Comparison of ENCODE assay signal across 17 cellular contexts in genomic region chrX:40079572-40079971, GRCh38. TPM values are rescaled to one million over a fixed set of nuclear protein-coding genes. Genes with fewer than 3 reads are reported as not detected.
DNase-seq lines count a peak whose midpoint lies in the region; ATAC-seq and TF ChIP-seq lines count a peak whose summit lies in the region.
"Had no signal": no experiment of that assay in that cellular context is flagged by ENCODE, and none has a peak within 500 bp of the region (broad histone marks: within the 10 kb centered on the region; RNA-seq: fewer than 3 reads in every experiment).

No MANE protein-coding gene starts in this region.

- no peaks in the 10 kb centered on the region for H3K36me3 ChIP-seq in CD4-positive, alpha-beta memory T cell (ENCODE audit: insufficient read depth, low read length)
- peaks cover 52% of the 10 kb centered on the region for H3K36me3 ChIP-seq in WERI-Rb-1
- no peaks in the 10 kb centered on the region for H3K36me3 ChIP-seq in mammary epithelial cell (ENCODE audit: insufficient read depth, low read length)

- H3K9me3 ChIP-seq in CD4-positive, alpha-beta memory T cell (ENCODE audit: control insufficient read depth in 1 of 2, low read length in 2 of 2) = no peaks in the 10 kb centered on the region
- H3K9me3 ChIP-seq in WERI-Rb-1 (ENCODE audit: severe bottlenecking) (no peaks in the 10 kb centered on the region), mammary epithelial cell (replicated peaks; ENCODE audit: insufficient read depth, low read length) (no peaks in the 10 kb centered on the region)
- H3K9me3 ChIP-seq: Caco-2, SJSA1 had no signal

- no peaks in the 10 kb centered on the region for H3K79me2 ChIP-seq in mammary epithelial cell (ENCODE audit: insufficient read depth, low read length)

- ATAC-seq in stimulated activated naive B cell treated with anti-CD40 and anti-IgM and Interleukin-4, amounts not matched to agents 10 μg/mL and 1 μg/mL and 100 μg/mL, for 72 hours (replicated peaks) = no peak

- H3K4me3 ChIP-seq in CD4-positive, alpha-beta memory T cell (ENCODE audit: low read length in 2 of 2) = no peak overlapping the region
- H3K4me3 ChIP-seq in WERI-Rb-1 (ENCODE audit: low read depth, low read length) = no peak overlapping the region
- no peak overlapping the region for H3K4me3 ChIP-seq in fibroblast of villous mesenchyme (ENCODE audit: low read depth, low read length)
- H3K4me3 ChIP-seq in mammary epithelial cell (replicated peaks in 1 of 3; ENCODE audit: insufficient read depth in 1 of 3, low read depth in 2 of 3, low read length in 3 of 3) = no peak overlapping the region
- H3K4me3 ChIP-seq: SJSA1 had no signal

- peaks cover 26% of the 10 kb centered on the region for H3K4me1 ChIP-seq in CD4-positive, alpha-beta memory T cell (ENCODE audit: insufficient read depth, low read length)
- peaks cover 4% of the 10 kb centered on the region for H3K4me1 ChIP-seq in mammary epithelial cell (ENCODE audit: insufficient read depth, low read length)
- H3K4me1 ChIP-seq: Caco-2, SJSA1 had no signal

- no peak overlapping the region for H3K4me3 Mint-ChIP-seq in CD4-positive, alpha-beta memory T cell
- H3K4me3 Mint-ChIP-seq in stimulated activated naive B cell treated with anti-CD40 and anti-IgM and Interleukin-4, amounts not matched to agents 10 μg/mL and 1 μg/mL and 100 μg/mL, for 72 hours = no peak overlapping the region
- no peak overlapping the region for H3K4me3 Mint-ChIP-seq in osteocyte (ENCODE audit: unreplicated experiment)

- no peak overlapping the region for H3K4me2 ChIP-seq in mammary epithelial cell (ENCODE audit: insufficient read depth, low read depth, low read length)

- no peak overlapping the region for H3K9ac ChIP-seq in mammary epithelial cell (ENCODE audit: insufficient read depth, low read length)

- dilution Hi-C loops in mammary epithelial cell (cut with HindIII; ENCODE audit: low sequenced_read_pairs) = no loop called here

- POLR2A ChIA-PET in CD4-positive, alpha-beta memory T cell (lab: Charles Lee; ENCODE audit: partially characterized antibody) = no interaction called here

- in situ Hi-C loops in mammary epithelial cell (cut with MboI; ENCODE audit: low sequenced_read_pairs in 2 of 2) = no loop called here

- WGBS in mammary epithelial cell (ENCODE audit: low coverage, missing lambda C conversion rate) = 92% methylated on average over 9 of the region's 9 CpGs

- no TSS peak for BruUV-seq in mammary epithelial cell (replicated peaks; lab: Mats Ljungman, UMichigan)

- no peaks in the 10 kb centered on the region for H3K27me3 ChIP-seq in CD4-positive, alpha-beta memory T cell (ENCODE audit: insufficient read depth, low read length)
- H3K27me3 ChIP-seq in WERI-Rb-1 (ENCODE audit: insufficient read depth, low read depth, severe bottlenecking) = peaks cover 80% of the 10 kb centered on the region
- peaks cover 3% of the 10 kb centered on the region for H3K27me3 ChIP-seq in mammary epithelial cell (ENCODE audit: insufficient read depth, low read length)
- H3K27me3 ChIP-seq: SJSA1 had no signal

- 0 out of 2 replicates have a peak, but pooled peaks have one; percentile 23 for TF ChIP-seq CTCF in WERI-Rb-1 (IDR thresholded peaks at IDR 0.05; ENCODE audit: low read depth, low read length)
- TF ChIP-seq CTCF in fibroblast of villous mesenchyme (IDR thresholded peaks at IDR 0.05; ENCODE audit: insufficient read depth, low read depth, low read length) = peak; percentile 2
- no peak for TF ChIP-seq CTCF in osteocyte (IDR thresholded peaks at IDR 0.05)
- no peak for TF ChIP-seq CTCF in mammary epithelial cell (conservative IDR thresholded peaks at IDR 0.05 in 1 of 2, IDR thresholded peaks at IDR 0.05 in 1 of 2; ENCODE audit: extremely low read depth in 1 of 2, insufficient read depth in 1 of 2, low read depth in 1 of 2, low read length in 2 of 2)

- peaks cover 17 to 47% (median 32%) of the 10 kb centered on the region in 4 donors for H3K4me1 Mint-ChIP-seq in CD4-positive, alpha-beta memory T cell
- peaks cover 25 to 50% of the 10 kb centered on the region in 2 donors for H3K4me1 Mint-ChIP-seq in stimulated activated naive B cell treated with anti-CD40 and anti-IgM and Interleukin-4, amounts not matched to agents 10 μg/mL and 1 μg/mL and 100 μg/mL, for 72 hours
- H3K4me1 Mint-ChIP-seq in osteocyte (ENCODE audit: unreplicated experiment) = peaks cover 33% of the 10 kb centered on the region

- peak overlapping the region in 4 of 7 donors; percentile 50 to 78 (median 58) for H3K27ac Mint-ChIP-seq in CD4-positive, alpha-beta memory T cell
- H3K27ac Mint-ChIP-seq in stimulated activated naive B cell treated with anti-CD40 and anti-IgM and Interleukin-4, amounts not matched to agents 10 μg/mL and 1 μg/mL and 100 μg/mL, for 72 hours = peak overlapping the region; percentile 20
- H3K27ac Mint-ChIP-seq in osteocyte (ENCODE audit: unreplicated experiment) = no peak overlapping the region

- peaks cover 0 to 23% of the 10 kb centered on the region in 2 donors for H3K36me3 Mint-ChIP-seq in CD4-positive, alpha-beta memory T cell
- peaks cover 5 to 25% of the 10 kb centered on the region in 2 donors for H3K36me3 Mint-ChIP-seq in stimulated activated naive B cell treated with anti-CD40 and anti-IgM and Interleukin-4, amounts not matched to agents 10 μg/mL and 1 μg/mL and 100 μg/mL, for 72 hours
- no peaks in the 10 kb centered on the region for H3K36me3 Mint-ChIP-seq in osteocyte (ENCODE audit: unreplicated experiment)

- no peak for DNase-seq in CD4-positive, alpha-beta memory T cell
- no peak for DNase-seq in WERI-Rb-1
- DNase-seq in fibroblast of villous mesenchyme (ENCODE audit: low read depth) = no peak
- no peak for DNase-seq in stimulated activated naive B cell treated with anti-CD40 and anti-IgM and Interleukin-4, amounts not matched to agents 10 μg/mL and 1 μg/mL and 100 μg/mL, for 72 hours
- no peak for DNase-seq in HCEC 1CT
- DNase-seq in osteocyte (ENCODE audit: extremely low spot score, unreplicated experiment) = no peak
- DNase-seq in mammary epithelial cell = no peak
- DNase-seq: Caco-2; NCI-H146; NCI-H2081 treated with DMSO at 0.1 percent for 48 hours; NCI-H226; NK-92 treated with Interleukin-12 subunit alpha and Interleukin-12 subunit beta, amount 100 ng/mL, for 24 hours; OCI-M1 had no signal

- H4K20me1 ChIP-seq in mammary epithelial cell (ENCODE audit: insufficient read depth, low read length) = no peaks in the 10 kb centered on the region

- no peak overlapping the region for H3K27ac ChIP-seq in CD4-positive, alpha-beta memory T cell (ENCODE audit: low read depth, low read length)
- H3K27ac ChIP-seq in WERI-Rb-1 (peak overlapping the region; percentile 37; the same call in 1 of the 2 replicates), mammary epithelial cell (ENCODE audit: insufficient read depth, low read depth, low read length) (no peak overlapping the region)
- H3K27ac ChIP-seq: C4-2B, HL-60, RWPE1, SJSA1 had no signal

- H2AFZ ChIP-seq in mammary epithelial cell (ENCODE audit: low read depth, low read length) = no peak overlapping the region

- H3K9me3 Mint-ChIP-seq in CD4-positive, alpha-beta memory T cell = peaks cover 0 to 1% (median 0%) of the 10 kb centered on the region in 8 donors
- H3K9me3 Mint-ChIP-seq in stimulated activated naive B cell treated with anti-CD40 and anti-IgM and Interleukin-4, amounts not matched to agents 10 μg/mL and 1 μg/mL and 100 μg/mL, for 72 hours = no peaks in the 10 kb centered on the region
- H3K9me3 Mint-ChIP-seq in osteocyte (ENCODE audit: unreplicated experiment) = no peaks in the 10 kb centered on the region

- H3K27me3 Mint-ChIP-seq in CD4-positive, alpha-beta memory T cell = no peaks in the 10 kb centered on the region
- H3K27me3 Mint-ChIP-seq in stimulated activated naive B cell treated with anti-CD40 and anti-IgM and Interleukin-4, amounts not matched to agents 10 μg/mL and 1 μg/mL and 100 μg/mL, for 72 hours = peaks cover 0 to 27% of the 10 kb centered on the region in 2 donors
- no peaks in the 10 kb centered on the region for H3K27me3 Mint-ChIP-seq in osteocyte (ENCODE audit: unreplicated experiment)

- CTCF ChIA-PET in CD4-positive, alpha-beta memory T cell (lab: Charles Lee; ENCODE audit: partially characterized antibody) = no interaction called here
- CTCF ChIA-PET in mammary epithelial cell (lab: Charles Lee; ENCODE audit: low non-redundant PET) = no interaction called here

- intact Hi-C loops in CD4-positive, alpha-beta memory T cell (cut with micrococcal nuclease) = no loop called here
- intact Hi-C loops in mammary epithelial cell (cut with micrococcal nuclease) = no loop called here

RNA-seq across cellular contexts. Expression of gene BCOR, which starts 18.2 kb away (rescaled TPM):
- 10 to 100 TPM; 47.1 to 48.7 TPM for total RNA-seq in CD4-positive, alpha-beta memory T cell
- polyA plus RNA-seq in CD4-positive, alpha-beta memory T cell = 1 to 10 TPM; 1.9 to 7.0 TPM
- total RNA-seq in fibroblast of villous mesenchyme (23.8 and 24.2 TPM in 2 replicates), osteocyte (24.1 and 24.8 TPM in 2 replicates), mammary epithelial cell (1 to 10 TPM; 7.2 to 9.2 TPM)
- polyA plus RNA-seq in mammary epithelial cell = 1.8 TPM
- polyA minus RNA-seq in mammary epithelial cell = 33.0 TPM

Comparison
In these comparisons a context has a peak if more than half of its experiments do, and no peak if none do; other contexts are left out.
1. CTCF ChIP-seq: peak in WERI-Rb-1 (single experiment) and fibroblast of villous mesenchyme (single experiment); none in osteocyte (single experiment) and mammary epithelial cell (0 of 2).